ENCODE assay signal across 1 cellular context in genomic region chr11:27471067-27471587, GRCh38.
TF ChIP-seq lines count a peak whose summit lies in the region.

No MANE protein-coding gene starts in this region.

TF ChIP-seq in WTC11, 78 proteins besides CTCF, POLR2A, EP300 and RAD21 (continued from another document):
- no peak for TF ChIP-seq PRDM15 (CRISPR knock-in tag; IDR thresholded peaks at IDR 0.05)
- TF ChIP-seq ZNF396 (CRISPR knock-in tag; IDR thresholded peaks at IDR 0.05; ENCODE audit: borderline replicate concordance): no peak
- no peak for TF ChIP-seq KAT7 (CRISPR knock-in tag; IDR thresholded peaks at IDR 0.05; ENCODE audit: borderline replicate concordance)
- TF ChIP-seq MXD4 (CRISPR knock-in tag; IDR thresholded peaks at IDR 0.05; ENCODE audit: borderline replicate concordance): no peak
- TF ChIP-seq, protein P1, sequence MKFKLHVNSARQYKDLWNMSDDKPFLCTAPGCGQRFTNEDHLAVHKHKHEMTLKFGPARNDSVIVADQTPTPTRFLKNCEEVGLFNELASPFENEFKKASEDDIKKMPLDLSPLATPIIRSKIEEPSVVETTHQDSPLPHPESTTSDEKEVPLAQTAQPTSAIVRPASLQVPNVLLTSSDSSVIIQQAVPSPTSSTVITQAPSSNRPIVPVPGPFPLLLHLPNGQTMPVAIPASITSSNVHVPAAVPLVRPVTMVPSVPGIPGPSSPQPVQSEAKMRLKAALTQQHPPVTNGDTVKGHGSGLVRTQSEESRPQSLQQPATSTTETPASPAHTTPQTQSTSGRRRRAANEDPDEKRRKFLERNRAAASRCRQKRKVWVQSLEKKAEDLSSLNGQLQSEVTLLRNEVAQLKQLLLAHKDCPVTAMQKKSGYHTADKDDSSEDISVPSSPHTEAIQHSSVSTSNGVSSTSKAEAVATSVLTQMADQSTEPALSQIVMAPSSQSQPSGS (CRISPR knock-in tag; IDR thresholded peaks at IDR 0.05; ENCODE audit: borderline replicate concordance, low read depth): no peak
- no peak for TF ChIP-seq JAZF1 (CRISPR knock-in tag; IDR thresholded peaks at IDR 0.05)
- TF ChIP-seq, protein P2, sequence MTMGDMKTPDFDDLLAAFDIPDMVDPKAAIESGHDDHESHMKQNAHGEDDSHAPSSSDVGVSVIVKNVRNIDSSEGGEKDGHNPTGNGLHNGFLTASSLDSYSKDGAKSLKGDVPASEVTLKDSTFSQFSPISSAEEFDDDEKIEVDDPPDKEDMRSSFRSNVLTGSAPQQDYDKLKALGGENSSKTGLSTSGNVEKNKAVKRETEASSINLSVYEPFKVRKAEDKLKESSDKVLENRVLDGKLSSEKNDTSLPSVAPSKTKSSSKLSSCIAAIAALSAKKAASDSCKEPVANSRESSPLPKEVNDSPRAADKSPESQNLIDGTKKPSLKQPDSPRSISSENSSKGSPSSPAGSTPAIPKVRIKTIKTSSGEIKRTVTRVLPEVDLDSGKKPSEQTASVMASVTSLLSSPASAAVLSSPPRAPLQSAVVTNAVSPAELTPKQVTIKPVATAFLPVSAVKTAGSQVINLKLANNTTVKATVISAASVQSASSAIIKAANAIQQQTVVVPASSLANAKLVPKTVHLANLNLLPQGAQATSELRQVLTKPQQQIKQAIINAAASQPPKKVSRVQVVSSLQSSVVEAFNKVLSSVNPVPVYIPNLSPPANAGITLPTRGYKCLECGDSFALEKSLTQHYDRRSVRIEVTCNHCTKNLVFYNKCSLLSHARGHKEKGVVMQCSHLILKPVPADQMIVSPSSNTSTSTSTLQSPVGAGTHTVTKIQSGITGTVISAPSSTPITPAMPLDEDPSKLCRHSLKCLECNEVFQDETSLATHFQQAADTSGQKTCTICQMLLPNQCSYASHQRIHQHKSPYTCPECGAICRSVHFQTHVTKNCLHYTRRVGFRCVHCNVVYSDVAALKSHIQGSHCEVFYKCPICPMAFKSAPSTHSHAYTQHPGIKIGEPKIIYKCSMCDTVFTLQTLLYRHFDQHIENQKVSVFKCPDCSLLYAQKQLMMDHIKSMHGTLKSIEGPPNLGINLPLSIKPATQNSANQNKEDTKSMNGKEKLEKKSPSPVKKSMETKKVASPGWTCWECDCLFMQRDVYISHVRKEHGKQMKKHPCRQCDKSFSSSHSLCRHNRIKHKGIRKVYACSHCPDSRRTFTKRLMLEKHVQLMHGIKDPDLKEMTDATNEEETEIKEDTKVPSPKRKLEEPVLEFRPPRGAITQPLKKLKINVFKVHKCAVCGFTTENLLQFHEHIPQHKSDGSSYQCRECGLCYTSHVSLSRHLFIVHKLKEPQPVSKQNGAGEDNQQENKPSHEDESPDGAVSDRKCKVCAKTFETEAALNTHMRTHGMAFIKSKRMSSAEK (CRISPR knock-in tag; IDR thresholded peaks at IDR 0.05; ENCODE audit: borderline replicate concordance): no peak
- 0 out of 2 replicates have a peak, but pooled peaks have one; percentile 23 for TF ChIP-seq ZNF232 (CRISPR knock-in tag; IDR thresholded peaks at IDR 0.05)
- TF ChIP-seq RORB (CRISPR knock-in tag; IDR thresholded peaks at IDR 0.05): no peak
- TF ChIP-seq, protein P3, sequence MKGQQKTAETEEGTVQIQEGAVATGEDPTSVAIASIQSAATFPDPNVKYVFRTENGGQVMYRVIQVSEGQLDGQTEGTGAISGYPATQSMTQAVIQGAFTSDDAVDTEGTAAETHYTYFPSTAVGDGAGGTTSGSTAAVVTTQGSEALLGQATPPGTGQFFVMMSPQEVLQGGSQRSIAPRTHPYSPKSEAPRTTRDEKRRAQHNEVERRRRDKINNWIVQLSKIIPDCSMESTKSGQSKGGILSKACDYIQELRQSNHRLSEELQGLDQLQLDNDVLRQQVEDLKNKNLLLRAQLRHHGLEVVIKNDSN (CRISPR knock-in tag; IDR thresholded peaks at IDR 0.05): no peak
- TF ChIP-seq TP53 (CRISPR knock-in tag; IDR thresholded peaks at IDR 0.05): 0 out of 2 replicates have a peak, but pooled peaks have one; percentile 49
- no peak for TF ChIP-seq SMAD3 (CRISPR knock-in tag; IDR thresholded peaks at IDR 0.05; ENCODE audit: borderline replicate concordance)
- no peak for TF ChIP-seq CBFB (CRISPR knock-in tag; IDR thresholded peaks at IDR 0.05; ENCODE audit: low read depth)
- TF ChIP-seq ERG (CRISPR knock-in tag; IDR thresholded peaks at IDR 0.05): no peak
- TF ChIP-seq ATF6 (CRISPR knock-in tag; IDR thresholded peaks at IDR 0.05): no peak
- TF ChIP-seq GTF2I (CRISPR knock-in tag; conservative IDR thresholded peaks at IDR 0.05): no peak
- no peak for TF ChIP-seq CDX4 (CRISPR knock-in tag; IDR thresholded peaks at IDR 0.05; ENCODE audit: borderline replicate concordance)
- TF ChIP-seq ZNF281 (CRISPR knock-in tag; IDR thresholded peaks at IDR 0.05): no peak
- TF ChIP-seq, protein P4, sequence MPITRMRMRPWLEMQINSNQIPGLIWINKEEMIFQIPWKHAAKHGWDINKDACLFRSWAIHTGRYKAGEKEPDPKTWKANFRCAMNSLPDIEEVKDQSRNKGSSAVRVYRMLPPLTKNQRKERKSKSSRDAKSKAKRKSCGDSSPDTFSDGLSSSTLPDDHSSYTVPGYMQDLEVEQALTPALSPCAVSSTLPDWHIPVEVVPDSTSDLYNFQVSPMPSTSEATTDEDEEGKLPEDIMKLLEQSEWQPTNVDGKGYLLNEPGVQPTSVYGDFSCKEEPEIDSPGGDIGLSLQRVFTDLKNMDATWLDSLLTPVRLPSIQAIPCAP (CRISPR knock-in tag; IDR thresholded peaks at IDR 0.05): no peak
- TF ChIP-seq, protein P5, sequence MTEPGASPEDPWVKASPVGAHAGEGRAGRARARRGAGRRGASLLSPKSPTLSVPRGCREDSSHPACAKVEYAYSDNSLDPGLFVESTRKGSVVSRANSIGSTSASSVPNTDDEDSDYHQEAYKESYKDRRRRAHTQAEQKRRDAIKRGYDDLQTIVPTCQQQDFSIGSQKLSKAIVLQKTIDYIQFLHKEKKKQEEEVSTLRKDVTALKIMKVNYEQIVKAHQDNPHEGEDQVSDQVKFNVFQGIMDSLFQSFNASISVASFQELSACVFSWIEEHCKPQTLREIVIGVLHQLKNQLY (CRISPR knock-in tag; IDR thresholded peaks at IDR 0.05): no peak
- TF ChIP-seq CREM (CRISPR knock-in tag; IDR thresholded peaks at IDR 0.05): 0 out of 2 replicates have a peak, but pooled peaks have one; percentile 25
- no peak for TF ChIP-seq ZNF138 (CRISPR knock-in tag; conservative IDR thresholded peaks at IDR 0.05)
- TF ChIP-seq, protein P6, sequence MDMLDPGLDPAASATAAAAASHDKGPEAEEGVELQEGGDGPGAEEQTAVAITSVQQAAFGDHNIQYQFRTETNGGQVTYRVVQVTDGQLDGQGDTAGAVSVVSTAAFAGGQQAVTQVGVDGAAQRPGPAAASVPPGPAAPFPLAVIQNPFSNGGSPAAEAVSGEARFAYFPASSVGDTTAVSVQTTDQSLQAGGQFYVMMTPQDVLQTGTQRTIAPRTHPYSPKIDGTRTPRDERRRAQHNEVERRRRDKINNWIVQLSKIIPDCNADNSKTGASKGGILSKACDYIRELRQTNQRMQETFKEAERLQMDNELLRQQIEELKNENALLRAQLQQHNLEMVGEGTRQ (CRISPR knock-in tag; IDR thresholded peaks at IDR 0.05): no peak
- TF ChIP-seq, protein P7, sequence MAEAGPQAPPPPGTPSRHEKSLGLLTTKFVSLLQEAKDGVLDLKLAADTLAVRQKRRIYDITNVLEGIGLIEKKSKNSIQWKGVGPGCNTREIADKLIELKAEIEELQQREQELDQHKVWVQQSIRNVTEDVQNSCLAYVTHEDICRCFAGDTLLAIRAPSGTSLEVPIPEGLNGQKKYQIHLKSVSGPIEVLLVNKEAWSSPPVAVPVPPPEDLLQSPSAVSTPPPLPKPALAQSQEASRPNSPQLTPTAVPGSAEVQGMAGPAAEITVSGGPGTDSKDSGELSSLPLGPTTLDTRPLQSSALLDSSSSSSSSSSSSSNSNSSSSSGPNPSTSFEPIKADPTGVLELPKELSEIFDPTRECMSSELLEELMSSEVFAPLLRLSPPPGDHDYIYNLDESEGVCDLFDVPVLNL (CRISPR knock-in tag; IDR thresholded peaks at IDR 0.05; ENCODE audit: borderline replicate concordance, low read depth): no peak
